In the genomic region with DNA sequence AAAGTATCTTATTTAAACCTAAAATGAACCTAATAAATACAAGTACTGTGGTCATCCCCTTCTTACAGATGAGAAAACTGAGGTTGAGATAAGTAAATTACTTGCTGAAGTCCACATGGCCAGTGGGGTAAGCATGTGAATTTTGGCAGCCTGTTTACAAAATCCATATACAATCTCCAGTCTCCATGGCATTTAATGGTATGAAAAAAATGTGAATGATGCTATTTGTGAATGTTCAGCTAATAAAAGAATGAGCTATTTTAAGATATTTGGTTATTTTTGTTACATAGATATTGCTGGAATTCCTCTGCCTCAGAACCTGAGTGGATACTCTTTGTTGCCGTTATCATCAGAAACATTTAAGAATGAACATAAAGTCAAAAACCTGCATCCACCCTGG, we compare ENCODE assay signal across 19 cellular contexts. TPM values are rescaled to one million over a fixed set of nuclear protein-coding genes. Genes with fewer than 3 reads are reported as not detected.
"Had no signal": no experiment of that assay in that cellular context is flagged by ENCODE, and none has a peak within 500 bp of the region (broad histone marks: within the 10 kb centered on the region; RNA-seq: fewer than 3 reads in every experiment).

No MANE protein-coding gene starts in this region.

- H3K27ac ChIP-seq: coronary artery, esophagus muscularis mucosa, heart left ventricle, lower lobe of right lung, psoas muscle, right lobe of liver had no signal

- ATAC-seq: activated CD8-positive, alpha-beta memory T cell treated with anti-CD3 and anti-CD28 coated beads, Interleukin-2, amount 10 ng/mL, durations not matched to agents 7 days and 5 days; activated naive CD8-positive, alpha-beta T cell treated with anti-CD3 and anti-CD28 coated beads, Interleukin-2, amount 50 U/mL, for 24 hours; heart left ventricle; left colon; lower lobe of right lung; psoas muscle; right lobe of liver; stimulated activated naive CD8-positive, alpha-beta T cell treated with anti-CD3 and anti-CD28 coated beads, Interleukin-15, amount 100 ng/mL, for 72 hours had no signal

- H3K4me1 ChIP-seq: lower lobe of right lung, right lobe of liver had no signal

- DNase-seq: activated CD4-positive, alpha-beta T cell treated with anti-CD3 and anti-CD28 coated beads for 1 hour; activated CD4-positive, alpha-beta T cell treated with anti-CD3 and anti-CD28 coated beads, Interleukin-2, amount 50 U/mL, for 48 hours; activated CD8-positive, alpha-beta memory T cell treated with anti-CD3 and anti-CD28 coated beads, Interleukin-2, amount 10 ng/mL, durations not matched to agents 7 days and 5 days; activated naive CD4-positive, alpha-beta T cell treated with anti-CD3 and anti-CD28 coated beads for 36 hours; activated naive CD8-positive, alpha-beta T cell treated with anti-CD3 and anti-CD28 coated beads, Interleukin-2, amount 50 U/mL, for 24 hours; activated T-cell treated with anti-CD3 and anti-CD28 coated beads, Interleukin-2, amount 50 U/mL, for 1 hour; central memory CD4-positive, alpha-beta T cell; effector CD4-positive, alpha-beta T cell; heart left ventricle; left colon; lower lobe of right lung; psoas muscle; right lobe of liver; stimulated activated naive CD8-positive, alpha-beta T cell treated with anti-CD3 and anti-CD28 coated beads, Interleukin-15, amount 100 ng/mL, for 72 hours; T-helper 9 cell had no signal

- H3K9me3 ChIP-seq: esophagus muscularis mucosa, heart left ventricle, lower lobe of right lung, psoas muscle, right lobe of liver had no signal

- H3K36me3 ChIP-seq: right lobe of liver had no signal

- H3K4me3 ChIP-seq: coronary artery, esophagus muscularis mucosa, heart left ventricle, lower lobe of right lung, psoas muscle, right lobe of liver had no signal

- H3K27me3 ChIP-seq: esophagus muscularis mucosa, heart left ventricle, right lobe of liver had no signal

RNA-seq across cellular contexts. Expression of gene GPR150, which starts 19.3 kb away (rescaled TPM):
- total RNA-seq: frontal cortex had no signal
- polyA plus RNA-seq: neural cell had no signal

RNA-seq across cellular contexts. Expression of gene RFESD, which starts 46.0 kb away (rescaled TPM):
- polyA plus RNA-seq: neural cell had no signal
